ENCODE assay signal across 8 cellular contexts in genomic region chr9:127396253-127396807, GRCh38. TPM values are rescaled to one million over a fixed set of nuclear protein-coding genes. Genes with fewer than 3 reads are reported as not detected.
A peak's percentile ranks its signal among the peaks of the same experiment; 100 is the strongest.
DNase-seq lines count a peak whose midpoint lies in the region; ATAC-seq and TF ChIP-seq lines count a peak whose summit lies in the region.

No MANE protein-coding gene starts in this region.

- CTCF ChIA-PET in PC-9 (lab: Charles Lee), result interaction anchor here (0.6 to 2.1 kb wide), 7 partner anchors 8 to 481 kb away, joined by 4 to 20 read pairs (median 6); partner anchors contain the start of gene RALGPS1

- peak overlapping the region; percentile 78 for H3K4me3 Mint-ChIP-seq in progenitor cell of endocrine pancreas (ENCODE audit: low read depth)

- H3K4me3 ChIP-seq in GM12864 (ENCODE audit: low read depth, low read length) (peak overlapping the region; percentile 66), PC-9 (peak overlapping the region; percentile 61), fibroblast of lung (replicated peaks in 1 of 4; ENCODE audit: control extremely low read depth in 1 of 4, insufficient read depth in 1 of 4, low read depth in 3 of 4, low read length in 4 of 4) (peak overlapping the region; percentile 25 to 64 (median 42))

- peaks cover 17% of the 10 kb centered on the region for H3K4me1 Mint-ChIP-seq in progenitor cell of endocrine pancreas (ENCODE audit: low read depth)

- TF ChIP-seq CTCF in GM12864 (IDR thresholded peaks at IDR 0.05; ENCODE audit: low read depth, low read length, missing control alignments), result no peak
- no peak for TF ChIP-seq CTCF in PC-9 (conservative IDR thresholded peaks at IDR 0.05)
- TF ChIP-seq CTCF in fibroblast of lung (conservative IDR thresholded peaks at IDR 0.05 in 1 of 2, IDR thresholded peaks at IDR 0.05 in 1 of 2; ENCODE audit: low read depth in 1 of 2, low read length in 2 of 2), result no peak
- no peak for TF ChIP-seq CTCF in progenitor cell of endocrine pancreas (IDR thresholded peaks at IDR 0.05; ENCODE audit: unreplicated experiment)

- no peaks in the 10 kb centered on the region; the same call in 1 of the 2 replicates for H3K4me1 ChIP-seq in PC-9 (replicated peaks; ENCODE audit: insufficient read depth)
- no peaks in the 10 kb centered on the region for H3K4me1 ChIP-seq in fibroblast of lung (ENCODE audit: control insufficient read depth, extremely low read depth, insufficient read depth, low read length)

- POLR2A ChIA-PET in PC-9 (lab: Charles Lee; ENCODE audit: unreplicated experiment), result interaction anchor here (0.5 to 1.2 kb wide), 12 partner anchors 8 to 1640 kb away, joined by 3 to 31 read pairs (median 4); partner anchors contain the start of gene MIGA2

- H3K79me2 ChIP-seq in PC-9 (ENCODE audit: low read depth) (0 out of 2 replicates have a peak, but pooled peaks cover 6% of the 10 kb centered on the region), fibroblast of lung (ENCODE audit: control insufficient read depth, insufficient read depth, low read length) (peaks cover 1% of the 10 kb centered on the region)

- no peak overlapping the region for H3K9ac ChIP-seq in fibroblast of lung (ENCODE audit: insufficient read depth, low read length)

- TSS peak; percentile 61 for BruUV-seq in PC-9 (replicated peaks; lab: Mats Ljungman, UMichigan)

- H3K27me3 Mint-ChIP-seq in progenitor cell of endocrine pancreas, result no peaks in the 10 kb centered on the region

- ATAC-seq in GM21515 (IDR thresholded peaks at IDR 0.05; ENCODE audit: unreplicated experiment), result no peak

- H3K9me2 ChIP-seq in PC-9 (ENCODE audit: insufficient read depth), result no peaks in the 10 kb centered on the region

- 0 out of 2 replicates have a peak, but pooled peaks cover 7% of the 10 kb centered on the region for H3F3A ChIP-seq in PC-9 (ENCODE audit: insufficient read depth, low read depth)

- intact Hi-C loops in PC-9 (cut with micrococcal nuclease; ENCODE audit: unreplicated experiment), result loop anchor here (2.0 to 10.0 kb wide), 2 partner anchors 172 to 178 kb away; no protein-coding TSS in a partner anchor

- peak overlapping the region; percentile 83 for H3K4me2 ChIP-seq in PC-9
- peak overlapping the region; percentile 83 for H3K4me2 ChIP-seq in fibroblast of lung (ENCODE audit: extremely low read depth, insufficient read depth, low read length)

- H4K20me1 ChIP-seq in PC-9 (ENCODE audit: insufficient read depth) (0 out of 2 replicates have a peak, but pooled peaks cover 4% of the 10 kb centered on the region), fibroblast of lung (ENCODE audit: control insufficient read depth, extremely low read depth, insufficient read depth, low read length) (no peaks in the 10 kb centered on the region)

- no peaks in the 10 kb centered on the region for H3K9me3 ChIP-seq in PC-9 (ENCODE audit: insufficient read depth, low read depth)
- no peaks in the 10 kb centered on the region for H3K9me3 ChIP-seq in fibroblast of lung (ENCODE audit: control insufficient read depth, insufficient read depth, low read depth, low read length)

- H3K27me3 ChIP-seq in PC-9 (ENCODE audit: insufficient read depth, low read depth), result no peaks in the 10 kb centered on the region
- H3K27me3 ChIP-seq in fibroblast of lung (ENCODE audit: control insufficient read depth, insufficient read depth, low read length), result no peaks in the 10 kb centered on the region

- peak overlapping the region; percentile 90 for H3K27ac Mint-ChIP-seq in progenitor cell of endocrine pancreas

- no peaks in the 10 kb centered on the region for H3K9me3 Mint-ChIP-seq in progenitor cell of endocrine pancreas (ENCODE audit: low read depth)

- H3K36me3 Mint-ChIP-seq in progenitor cell of endocrine pancreas (ENCODE audit: insufficient read depth), result peaks cover 1% of the 10 kb centered on the region

- H3K36me3 ChIP-seq in PC-9 (ENCODE audit: low read depth), result no peaks in the 10 kb centered on the region
- H3K36me3 ChIP-seq in fibroblast of lung (ENCODE audit: control insufficient read depth, insufficient read depth, low read length), result no peaks in the 10 kb centered on the region

- peak overlapping the region; percentile 86 for H2AFZ ChIP-seq in PC-9
- peak overlapping the region; percentile 73 for H2AFZ ChIP-seq in fibroblast of lung (ENCODE audit: low read length)

- H3K27ac ChIP-seq in PC-9 (no peak overlapping the region), fibroblast of lung (ENCODE audit: insufficient read depth, low read length) (no peak overlapping the region)

- DNase-seq in GM12864 (ENCODE audit: low read depth), result no peak
- DNase-seq in PC-9, result no peak
- no peak for DNase-seq in fibroblast of lung (ENCODE audit: low read depth in 2 of 2)
- DNase-seq in progenitor cell of endocrine pancreas (ENCODE audit: low spot score, unreplicated experiment), result no peak
- no peak for DNase-seq in hepatic stellate cell (ENCODE audit: low spot score)
- DNase-seq in SKM-1 (lab: John Stamatoyannopoulos, UW; ENCODE audit: unreplicated experiment), result no peak
- no peak for DNase-seq in foreskin melanocyte

RNA-seq across cellular contexts. Expression of gene SLC2A8, which starts 0.6 kb away (rescaled TPM):
- total RNA-seq in PC-9 (2021), result 19.1 and 24.6 TPM in 2 replicates
- 7.2 and 11.4 TPM in 2 replicates for total RNA-seq in fibroblast of lung
- 4.6 and 6.3 TPM in 2 replicates for polyA plus RNA-seq in fibroblast of lung
- polyA plus RNA-seq in fibroblast of lung (2012), result 6.1 and 10.7 TPM in 2 replicates
- polyA minus RNA-seq in fibroblast of lung (ENCODE audit: low replicate concordance), result 5.9 and 12.2 TPM in 2 replicates
- 48.0 and 50.7 TPM in 2 replicates for total RNA-seq in progenitor cell of endocrine pancreas

RNA-seq across cellular contexts. Expression of gene ZNF79, which starts 27.9 kb away (rescaled TPM):
- 5.5 and 5.8 TPM in 2 replicates for total RNA-seq in PC-9 (2021)
- total RNA-seq in fibroblast of lung, result 12.6 and 15.0 TPM in 2 replicates
- 4.9 and 5.3 TPM in 2 replicates for polyA plus RNA-seq in fibroblast of lung
- polyA plus RNA-seq in fibroblast of lung (2012), result 4.0 and 4.5 TPM in 2 replicates
- polyA minus RNA-seq in fibroblast of lung (ENCODE audit: low replicate concordance), result 4.9 and 10.7 TPM in 2 replicates
- total RNA-seq in progenitor cell of endocrine pancreas, result 12.4 and 12.7 TPM in 2 replicates

RNA-seq across cellular contexts. Expression of gene RPL12, which starts 54.9 kb away (rescaled TPM):
- total RNA-seq in PC-9 (2021) (1,648 and 1,717 TPM in 2 replicates), fibroblast of lung (1,387 and 1,751 TPM in 2 replicates), progenitor cell of endocrine pancreas (1,044 and 1,067 TPM in 2 replicates)
- 1,726 and 1,973 TPM in 2 replicates for polyA plus RNA-seq in fibroblast of lung
- polyA plus RNA-seq in fibroblast of lung (2012), result 1,989 and 2,401 TPM in 2 replicates
- polyA minus RNA-seq in fibroblast of lung (ENCODE audit: low replicate concordance), result 418 and 420 TPM in 2 replicates

RNA-seq across cellular contexts. Expression of gene LRSAM1, which starts 55.0 kb away (rescaled TPM):
- 44.0 and 63.9 TPM in 2 replicates for total RNA-seq in PC-9 (2021)
- 10.0 and 18.0 TPM in 2 replicates for total RNA-seq in fibroblast of lung
- polyA plus RNA-seq in fibroblast of lung, result 6.8 and 8.6 TPM in 2 replicates
- 9.2 and 11.3 TPM in 2 replicates for polyA plus RNA-seq in fibroblast of lung (2012)
- polyA minus RNA-seq in fibroblast of lung (ENCODE audit: low replicate concordance), result 11.9 and 12.2 TPM in 2 replicates
- 28.5 TPM in 2 replicates for total RNA-seq in progenitor cell of endocrine pancreas
